In genomic region chr14:92649934-92650545, GRCh38 we compare ENCODE assay signal across 9 cellular contexts.
DNase-seq lines count a peak whose midpoint lies in the region; ATAC-seq and TF ChIP-seq lines count a peak whose summit lies in the region.
"Had no signal": no experiment of that assay in that cellular context is flagged by ENCODE, and none has a peak within 500 bp of the region (broad histone marks: within the 10 kb centered on the region; RNA-seq: fewer than 3 reads in every experiment).

No MANE protein-coding gene starts in this region.

- H3K9me3 Mint-ChIP-seq in activated CD8-positive, alpha-beta T cell treated with anti-CD3 and anti-CD28 coated beads for 36 hours, result peaks cover 6% of the 10 kb centered on the region

- H3K79me2 ChIP-seq in hepatocyte, result no peaks in the 10 kb centered on the region

- H3K4me3 Mint-ChIP-seq in activated CD8-positive, alpha-beta T cell treated with anti-CD3 and anti-CD28 coated beads for 36 hours, result no peak overlapping the region

- H3K27ac ChIP-seq in sigmoid colon, result peak overlapping the region; percentile 81 to 99 (median 97)
- H3K27ac ChIP-seq in hepatocyte, result no peak overlapping the region

- TF ChIP-seq EP300 in sigmoid colon (IDR thresholded peaks at IDR 0.05), result peak in 2 of 4 donors; percentile 70 to 80

- intact Hi-C loops in activated CD8-positive, alpha-beta T cell treated with anti-CD3 and anti-CD28 coated beads for 36 hours (cut with micrococcal nuclease), result loop anchor here (5.0 kb wide), 1 partner anchor 33 kb away; no protein-coding TSS in a partner anchor
- intact Hi-C loops in sigmoid colon (cut with DNase I), result no loop called here

- H3K4me3 ChIP-seq in sigmoid colon (no peak overlapping the region), hepatocyte (no peak overlapping the region)

- peaks cover 55% of the 10 kb centered on the region for H3K36me3 Mint-ChIP-seq in activated CD8-positive, alpha-beta T cell treated with anti-CD3 and anti-CD28 coated beads for 36 hours (ENCODE audit: low read depth)

- H3K27ac Mint-ChIP-seq in activated CD8-positive, alpha-beta T cell treated with anti-CD3 and anti-CD28 coated beads for 36 hours, result peak overlapping the region; percentile 97

- DNase-seq in GM03348 (ENCODE audit: low spot score) (peak; percentile 76), globus pallidus (ENCODE audit: low spot score) (peak; percentile 65), sigmoid colon (peak; percentile 95), activated gamma-delta T cell treated with Interleukin-2 at 50 U/mL for 16 hours (no peak), DMS153 treated with DMSO at 0.1 percent for 48 hours (lab: John Stamatoyannopoulos, UW; ENCODE audit: unreplicated experiment) (no peak), hepatocyte (ENCODE audit: low spot score) (no peak)
- DNase-seq in activated CD8-positive, alpha-beta T cell treated with anti-CD3 and anti-CD28 coated beads for 36 hours, result no peak
- DNase-seq in stimulated activated CD4-positive, alpha-beta T cell treated with anti-CD3 and anti-CD28 coated beads, Interleukin-15, amount 100 ng/mL, for 24 hours, result no peak
- DNase-seq: NCI-H1092 treated with DMSO at 0.1 percent for 48 hours had no signal

- H3K9me3 ChIP-seq in sigmoid colon, result no peaks in the 10 kb centered on the region
- H3K9me3 ChIP-seq in hepatocyte (ENCODE audit: low read depth), result peaks cover 3% of the 10 kb centered on the region

- peaks cover 6 to 19% (median 13%) of the 10 kb centered on the region in 4 donors for H3K36me3 ChIP-seq in sigmoid colon
- H3K36me3 ChIP-seq in hepatocyte (replicated peaks; ENCODE audit: insufficient read depth, low read depth), result no peaks in the 10 kb centered on the region

- no peaks in the 10 kb centered on the region for H3K27me3 ChIP-seq in sigmoid colon
- H3K27me3 ChIP-seq in hepatocyte, result no peaks in the 10 kb centered on the region

- ATAC-seq in activated CD8-positive, alpha-beta T cell treated with anti-CD3 and anti-CD28 coated beads for 36 hours, result no peak

- CTCF ChIA-PET in activated CD8-positive, alpha-beta T cell treated with anti-CD3 and anti-CD28 coated beads for 36 hours (lab: Charles Lee), result interaction anchor here (0.8 to 5.5 kb wide), 5 partner anchors 20 to 73 kb away, joined by 3 to 38 read pairs (median 6); no protein-coding TSS in a partner anchor

- no peaks in the 10 kb centered on the region for H3K27me3 Mint-ChIP-seq in activated CD8-positive, alpha-beta T cell treated with anti-CD3 and anti-CD28 coated beads for 36 hours

- POLR2A ChIA-PET in activated CD8-positive, alpha-beta T cell treated with anti-CD3 and anti-CD28 coated beads for 36 hours (lab: Charles Lee), result interaction anchor here (1.4 to 1.8 kb wide), 2 partner anchors 35 to 87 kb away, joined by 4 to 9 read pairs; no protein-coding TSS in a partner anchor

- H3K4me2 ChIP-seq in hepatocyte, result no peak overlapping the region

- no peak overlapping the region for H2AFZ ChIP-seq in hepatocyte

- no peak for TF ChIP-seq CTCF in activated CD8-positive, alpha-beta T cell treated with anti-CD3 and anti-CD28 coated beads for 36 hours (IDR thresholded peaks at IDR 0.05)
- TF ChIP-seq CTCF in sigmoid colon (IDR thresholded peaks at IDR 0.05), result no peak
- TF ChIP-seq CTCF in hepatocyte (IDR thresholded peaks at IDR 0.05; ENCODE audit: poor library complexity), result no peak

- 78 to 91% methylated on average over 17 of the region's 17 CpGs for WGBS in sigmoid colon, 2 donors
- WGBS in hepatocyte (ENCODE audit: low lambda C conversion rate, missing lambda C conversion rate), result 87% methylated on average over 17 of the region's 17 CpGs

- no peaks in the 10 kb centered on the region for H3K9me2 ChIP-seq in hepatocyte (replicated peaks; ENCODE audit: insufficient read depth)

- H3K4me1 ChIP-seq in sigmoid colon (peaks cover 0 to 76% (median 64%) of the 10 kb centered on the region in 4 donors), hepatocyte (ENCODE audit: insufficient read depth) (peaks cover 8% of the 10 kb centered on the region)

- H4K20me1 ChIP-seq in hepatocyte (ENCODE audit: insufficient read depth, poor library complexity, severe bottlenecking), result no peaks in the 10 kb centered on the region

- TF ChIP-seq POLR2A in sigmoid colon (IDR thresholded peaks at IDR 0.05), result peak in 1 of 2 donors; percentile 18

- H3K4me1 Mint-ChIP-seq in activated CD8-positive, alpha-beta T cell treated with anti-CD3 and anti-CD28 coated beads for 36 hours (ENCODE audit: low read depth), result peaks cover 70% of the 10 kb centered on the region

Comparison
In these comparisons a context has a peak if more than half of its experiments do, and no peak if none do; other contexts are left out.
1. DNase-seq: peak in GM03348 (single experiment), globus pallidus (single experiment) and sigmoid colon (single experiment); none in activated CD8-positive, alpha-beta T cell treated with anti-CD3 and anti-CD28 coated beads for 36 hours (single experiment), activated gamma-delta T cell treated with Interleukin-2 at 50 U/mL for 16 hours (single experiment), DMS153 treated with DMSO at 0.1 percent for 48 hours (single experiment), stimulated activated CD4-positive, alpha-beta T cell treated with anti-CD3 and anti-CD28 coated beads, Interleukin-15, amount 100 ng/mL, for 24 hours (single experiment) and hepatocyte (single experiment).